In the genomic region with DNA sequence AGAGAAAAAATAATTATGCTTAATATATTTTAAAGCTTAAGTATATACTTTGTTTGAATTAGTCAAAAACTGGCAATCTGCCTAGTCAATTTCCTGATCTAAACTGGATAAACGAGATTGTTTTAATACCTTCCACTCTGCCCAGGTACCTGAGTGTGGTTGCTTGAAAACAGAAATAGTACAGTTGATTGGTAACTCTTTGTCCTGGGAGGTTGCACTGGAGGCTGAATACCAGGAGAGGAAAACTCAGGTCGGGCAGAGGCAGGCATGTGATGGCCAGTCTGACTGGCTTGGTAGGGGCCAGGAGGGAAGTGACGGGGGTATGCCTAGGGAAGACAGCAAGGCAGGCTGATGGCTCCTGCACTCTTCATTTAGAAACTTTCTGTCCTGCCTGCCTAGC, we compare ENCODE assay signal across 24 cellular contexts.
DNase-seq lines count a peak whose midpoint lies in the region; ATAC-seq and TF ChIP-seq lines count a peak whose summit lies in the region.
"Had no signal": no experiment of that assay in that cellular context is flagged by ENCODE, and none has a peak within 500 bp of the region (broad histone marks: within the 10 kb centered on the region; RNA-seq: fewer than 3 reads in every experiment).

No MANE protein-coding gene starts in this region.

- H3K9me3 ChIP-seq in CD4-positive, alpha-beta memory T cell (ENCODE audit: control insufficient read depth in 1 of 2, low read length in 2 of 2), result no peaks in the 10 kb centered on the region
- H3K9me3 ChIP-seq in naive thymus-derived CD4-positive, alpha-beta T cell (ENCODE audit: control insufficient read depth in 2 of 3, low read length in 3 of 3), result no peaks in the 10 kb centered on the region
- H3K9me3 ChIP-seq: colonic mucosa, MG63, ovary, sigmoid colon, tibial nerve had no signal

- no peaks in the 10 kb centered on the region for H3K27me3 ChIP-seq in CD4-positive, alpha-beta memory T cell (ENCODE audit: insufficient read depth, low read length)
- no peaks in the 10 kb centered on the region for H3K27me3 ChIP-seq in naive thymus-derived CD4-positive, alpha-beta T cell (ENCODE audit: control insufficient read depth in 2 of 2, insufficient read depth in 2 of 2, low read length in 2 of 2)
- H3K27me3 ChIP-seq: colonic mucosa, MG63, ovary, sigmoid colon, tibial nerve had no signal

- no peak for ATAC-seq in naive thymus-derived CD4-positive, alpha-beta T cell
- no peak for ATAC-seq in GM19328 (IDR thresholded peaks at IDR 0.05; ENCODE audit: unreplicated experiment)
- ATAC-seq: activated naive CD4-positive, alpha-beta T cell treated with anti-CD3 and anti-CD28 coated beads, Interleukin-2, amount 50 U/mL, for 72 hours had no signal

- H3K27ac Mint-ChIP-seq in CD4-positive, alpha-beta memory T cell, result peak overlapping the region; percentile 5 to 75 (median 44)
- H3K27ac Mint-ChIP-seq in chondrocyte (ENCODE audit: unreplicated experiment), result peak overlapping the region; percentile 38
- H3K27ac Mint-ChIP-seq in naive thymus-derived CD4-positive, alpha-beta T cell, result peak overlapping the region in 7 of 9 donors; percentile 5 to 77 (median 33)
- H3K27ac Mint-ChIP-seq: activated naive CD4-positive, alpha-beta T cell treated with anti-CD3 and anti-CD28 coated beads, Interleukin-2, amount 50 U/mL, for 72 hours; activated T-helper 1 cell treated with anti-CD3 and anti-CD28 coated beads, Interleukin-12 subunit alpha, Interleukin-12 subunit beta, Interleukin-2, Interleukin-4 antibody, amounts not matched to agents 30 ng/mL and 10 ng/mL and 1 ng/mL, durations not matched to agents 14 hours and 24 hours and 36 hours; CD4-positive, CD25-positive, alpha-beta regulatory T cell had no signal

- peaks cover 26 to 41% (median 28%) of the 10 kb centered on the region in 4 donors for H3K4me1 Mint-ChIP-seq in CD4-positive, alpha-beta memory T cell
- H3K4me1 Mint-ChIP-seq in chondrocyte (ENCODE audit: low read depth), result peaks cover 79% of the 10 kb centered on the region
- H3K4me1 Mint-ChIP-seq in naive thymus-derived CD4-positive, alpha-beta T cell, result peaks cover 12 to 46% (median 22%) of the 10 kb centered on the region in 7 donors

- no peaks in the 10 kb centered on the region for H3K9me3 Mint-ChIP-seq in CD4-positive, alpha-beta memory T cell
- H3K9me3 Mint-ChIP-seq in chondrocyte (ENCODE audit: low read depth), result no peaks in the 10 kb centered on the region
- no peaks in the 10 kb centered on the region for H3K9me3 Mint-ChIP-seq in naive thymus-derived CD4-positive, alpha-beta T cell
- H3K9me3 Mint-ChIP-seq: activated naive CD4-positive, alpha-beta T cell treated with anti-CD3 and anti-CD28 coated beads, Interleukin-2, amount 50 U/mL, for 72 hours; activated T-helper 1 cell treated with anti-CD3 and anti-CD28 coated beads, Interleukin-12 subunit alpha, Interleukin-12 subunit beta, Interleukin-2, Interleukin-4 antibody, amounts not matched to agents 30 ng/mL and 10 ng/mL and 1 ng/mL, durations not matched to agents 14 hours and 24 hours and 36 hours; CD4-positive, CD25-positive, alpha-beta regulatory T cell had no signal

- H3K36me3 Mint-ChIP-seq in CD4-positive, alpha-beta memory T cell, result peaks cover 72 to 88% of the 10 kb centered on the region in 2 donors
- H3K36me3 Mint-ChIP-seq in chondrocyte (ENCODE audit: low read depth), result peaks cover 40% of the 10 kb centered on the region
- peaks cover 32 to 71% (median 37%) of the 10 kb centered on the region in 5 donors for H3K36me3 Mint-ChIP-seq in naive thymus-derived CD4-positive, alpha-beta T cell

- H3K36me3 ChIP-seq in CD4-positive, alpha-beta memory T cell (ENCODE audit: insufficient read depth, low read length), result peaks cover 75% of the 10 kb centered on the region
- H3K36me3 ChIP-seq in naive thymus-derived CD4-positive, alpha-beta T cell (ENCODE audit: control insufficient read depth in 2 of 3, insufficient read depth in 3 of 3, low read length in 3 of 3), result peaks cover 42 to 73% (median 63%) of the 10 kb centered on the region in 3 experiments
- H3K36me3 ChIP-seq: ovary had no signal

- H3K4me3 ChIP-seq in CD4-positive, alpha-beta memory T cell (ENCODE audit: low read length in 2 of 2), result no peak overlapping the region
- H3K4me3 ChIP-seq in LNCaP clone FGC (ENCODE audit: low read depth, low read length), result no peak overlapping the region
- H3K4me3 ChIP-seq in naive thymus-derived CD4-positive, alpha-beta T cell (ENCODE audit: low read length), result no peak overlapping the region
- no peak overlapping the region for H3K4me3 ChIP-seq in foreskin fibroblast (ENCODE audit: low read depth in 1 of 2, low read length in 2 of 2)
- H3K4me3 ChIP-seq: colonic mucosa, MG63, ovary, sigmoid colon, tibial nerve had no signal

- POLR2A ChIA-PET in CD4-positive, alpha-beta memory T cell (lab: Charles Lee; ENCODE audit: partially characterized antibody), result interaction anchor here (0.6 kb wide), 1 partner anchor 689 kb away, joined by 3 read pairs; no protein-coding TSS in a partner anchor
- POLR2A ChIA-PET in naive thymus-derived CD4-positive, alpha-beta T cell (lab: Charles Lee), result interaction anchor here (1.1 kb wide), 1 partner anchor 9 kb away, joined by 3 read pairs; no protein-coding TSS in a partner anchor

- DNase-seq in CD4-positive, alpha-beta memory T cell, result no peak
- DNase-seq in LNCaP clone FGC (ENCODE audit: low read depth) (peak; percentile 82), chondrocyte (ENCODE audit: low spot score) (no peak), NCI-H1436 (lab: John Stamatoyannopoulos, UW) (no peak), foreskin fibroblast (no peak), NCI-H1694 (lab: John Stamatoyannopoulos, UW) (no peak)
- no peak for DNase-seq in naive thymus-derived CD4-positive, alpha-beta T cell
- DNase-seq: CD4-positive, CD25-positive, alpha-beta regulatory T cell; colonic mucosa; DMS79; hypothalamus; IMR-90; islet precursor cell; MG63; NCI-H1694 treated with DMSO at 0.1 percent for 48 hours; NCI-H2227 treated with DMSO at 0.1 percent for 48 hours; ovary; sigmoid colon; stimulated activated naive CD4-positive, alpha-beta T cell treated with Interleukin-2 at 50 U/mL for 16 hours had no signal

- H3K4me3 Mint-ChIP-seq in CD4-positive, alpha-beta memory T cell, result peak overlapping the region in 1 of 8 donors; percentile 40
- H3K4me3 Mint-ChIP-seq in chondrocyte (ENCODE audit: unreplicated experiment), result no peak overlapping the region
- peak overlapping the region in 1 of 10 donors; percentile 32 for H3K4me3 Mint-ChIP-seq in naive thymus-derived CD4-positive, alpha-beta T cell
- H3K4me3 Mint-ChIP-seq: activated T-helper 1 cell treated with anti-CD3 and anti-CD28 coated beads, Interleukin-12 subunit alpha, Interleukin-12 subunit beta, Interleukin-2, Interleukin-4 antibody, amounts not matched to agents 30 ng/mL and 10 ng/mL and 1 ng/mL, durations not matched to agents 14 hours and 24 hours and 36 hours; CD4-positive, CD25-positive, alpha-beta regulatory T cell had no signal

- no peaks in the 10 kb centered on the region for H3K27me3 Mint-ChIP-seq in CD4-positive, alpha-beta memory T cell
- H3K27me3 Mint-ChIP-seq in chondrocyte (ENCODE audit: low read depth), result no peaks in the 10 kb centered on the region
- H3K27me3 Mint-ChIP-seq in naive thymus-derived CD4-positive, alpha-beta T cell, result no peaks in the 10 kb centered on the region
- H3K27me3 Mint-ChIP-seq: CD4-positive, CD25-positive, alpha-beta regulatory T cell had no signal

- CTCF ChIA-PET in CD4-positive, alpha-beta memory T cell (lab: Charles Lee; ENCODE audit: partially characterized antibody), result interaction anchor here (0.6 to 5.7 kb wide), 2 partner anchors 9 to 948 kb away, joined by 3 to 29 read pairs; no protein-coding TSS in a partner anchor
- CTCF ChIA-PET in naive thymus-derived CD4-positive, alpha-beta T cell (lab: Charles Lee), result no interaction called here

- TF ChIP-seq CTCF in LNCaP clone FGC (IDR thresholded peaks at IDR 0.05; ENCODE audit: control insufficient read depth, extremely low read depth, insufficient read depth) (no peak), chondrocyte (IDR thresholded peaks at IDR 0.05) (no peak), foreskin fibroblast (IDR thresholded peaks at IDR 0.05; ENCODE audit: low read depth, low read length) (no peak)

- H3K4me1 ChIP-seq in CD4-positive, alpha-beta memory T cell (ENCODE audit: insufficient read depth, low read length), result peaks cover 17% of the 10 kb centered on the region
- H3K4me1 ChIP-seq in naive thymus-derived CD4-positive, alpha-beta T cell (ENCODE audit: control insufficient read depth in 2 of 2, insufficient read depth in 2 of 2, low read length in 2 of 2), result peaks cover 0 to 9% of the 10 kb centered on the region in 2 donors
- H3K4me1 ChIP-seq: colonic mucosa had no signal

- intact Hi-C loops in CD4-positive, alpha-beta memory T cell (cut with micrococcal nuclease), result no loop called here
- intact Hi-C loops in naive thymus-derived CD4-positive, alpha-beta T cell (cut with micrococcal nuclease), result loop anchor here in 1 of 2 donors (1.0 kb wide), 1 partner anchor 7 kb away; no protein-coding TSS in a partner anchor

- H3K27ac ChIP-seq in CD4-positive, alpha-beta memory T cell (ENCODE audit: low read depth, low read length), result no peak overlapping the region
- no peak overlapping the region for H3K27ac ChIP-seq in naive thymus-derived CD4-positive, alpha-beta T cell (ENCODE audit: low read depth, low read length)
- H3K27ac ChIP-seq: colonic mucosa, HL-60, ovary, sigmoid colon, tibial nerve had no signal
